In genomic region chr17:57084802-57085447, GRCh38 we compare ENCODE assay signal across 1 cellular context.
TF ChIP-seq lines count a peak whose summit lies in the region.

A gene with protein sequence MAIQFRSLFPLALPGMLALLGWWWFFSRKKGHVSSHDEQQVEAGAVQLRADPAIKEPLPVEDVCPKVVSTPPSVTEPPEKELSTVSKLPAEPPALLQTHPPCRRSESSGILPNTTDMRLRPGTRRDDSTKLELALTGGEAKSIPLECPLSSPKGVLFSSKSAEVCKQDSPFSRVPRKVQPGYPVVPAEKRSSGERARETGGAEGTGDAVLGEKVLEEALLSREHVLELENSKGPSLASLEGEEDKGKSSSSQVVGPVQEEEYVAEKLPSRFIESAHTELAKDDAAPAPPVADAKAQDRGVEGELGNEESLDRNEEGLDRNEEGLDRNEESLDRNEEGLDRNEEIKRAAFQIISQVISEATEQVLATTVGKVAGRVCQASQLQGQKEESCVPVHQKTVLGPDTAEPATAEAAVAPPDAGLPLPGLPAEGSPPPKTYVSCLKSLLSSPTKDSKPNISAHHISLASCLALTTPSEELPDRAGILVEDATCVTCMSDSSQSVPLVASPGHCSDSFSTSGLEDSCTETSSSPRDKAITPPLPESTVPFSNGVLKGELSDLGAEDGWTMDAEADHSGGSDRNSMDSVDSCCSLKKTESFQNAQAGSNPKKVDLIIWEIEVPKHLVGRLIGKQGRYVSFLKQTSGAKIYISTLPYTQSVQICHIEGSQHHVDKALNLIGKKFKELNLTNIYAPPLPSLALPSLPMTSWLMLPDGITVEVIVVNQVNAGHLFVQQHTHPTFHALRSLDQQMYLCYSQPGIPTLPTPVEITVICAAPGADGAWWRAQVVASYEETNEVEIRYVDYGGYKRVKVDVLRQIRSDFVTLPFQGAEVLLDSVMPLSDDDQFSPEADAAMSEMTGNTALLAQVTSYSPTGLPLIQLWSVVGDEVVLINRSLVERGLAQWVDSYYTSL (plus strand): TSS chr17:57085246. CDS start chr17:57105465, 20,219 bp downstream.

TF ChIP-seq in SK-N-SH, 30 proteins besides CTCF, POLR2A, EP300 and RAD21 (continued from another document):
- TF ChIP-seq USF2 (IDR thresholded peaks at IDR 0.05; ENCODE audit: borderline replicate concordance, low read depth, low read length) (no peak), RFX5 (IDR thresholded peaks at IDR 0.05; ENCODE audit: low read length) (no peak), NRF1 (IDR thresholded peaks at IDR 0.05; ENCODE audit: low read depth, low read length) (peak; percentile 96), POLR2AphosphoS5 (IDR thresholded peaks at IDR 0.05; ENCODE audit: low read depth, low read length) (peak; percentile 99), MAX (IDR thresholded peaks at IDR 0.05; ENCODE audit: low read depth) (peak; percentile 93), YY1 (IDR thresholded peaks at IDR 0.05; ENCODE audit: low read depth) (peak; percentile 64; the same call in 1 of the 2 replicates), EZH2phosphoT487 (IDR thresholded peaks at IDR 0.05; ENCODE audit: borderline replicate concordance, low read depth) (no peak), FOXM1 (IDR thresholded peaks at IDR 0.05; ENCODE audit: low read depth) (no peak), MXI1 (IDR thresholded peaks at IDR 0.05; ENCODE audit: low read depth, low read length) (peak; percentile 97), REST (IDR thresholded peaks at IDR 0.05; ENCODE audit: low read depth, low read length) (no peak), TEAD4 (IDR thresholded peaks at IDR 0.05; ENCODE audit: borderline replicate concordance, insufficient read depth) (no peak)
